In genomic region chr15:41392659-41393058, GRCh38 we compare ENCODE assay signal across 1 cellular context.
TF ChIP-seq lines count a peak whose summit lies in the region.

No MANE protein-coding gene starts in this region.

TF ChIP-seq in HCT116, 20 proteins besides CTCF, POLR2A, EP300 and RAD21 (continued from another document):
- TF ChIP-seq POLR2AphosphoS5 (IDR thresholded peaks at IDR 0.05; ENCODE audit: low read depth, low read length) (no peak), FOSL1 (IDR thresholded peaks at IDR 0.05; ENCODE audit: low read depth) (no peak), ATF3 (IDR thresholded peaks at IDR 0.05) (no peak), EZH2phosphoT487 (IDR thresholded peaks at IDR 0.05; ENCODE audit: borderline replicate concordance) (no peak), YY1 (IDR thresholded peaks at IDR 0.05; ENCODE audit: extremely low read depth, insufficient replicate concordance, low read depth, low read length) (no peak)
